Comparison of ENCODE assay signal across 1 cellular context in the genomic region with DNA sequence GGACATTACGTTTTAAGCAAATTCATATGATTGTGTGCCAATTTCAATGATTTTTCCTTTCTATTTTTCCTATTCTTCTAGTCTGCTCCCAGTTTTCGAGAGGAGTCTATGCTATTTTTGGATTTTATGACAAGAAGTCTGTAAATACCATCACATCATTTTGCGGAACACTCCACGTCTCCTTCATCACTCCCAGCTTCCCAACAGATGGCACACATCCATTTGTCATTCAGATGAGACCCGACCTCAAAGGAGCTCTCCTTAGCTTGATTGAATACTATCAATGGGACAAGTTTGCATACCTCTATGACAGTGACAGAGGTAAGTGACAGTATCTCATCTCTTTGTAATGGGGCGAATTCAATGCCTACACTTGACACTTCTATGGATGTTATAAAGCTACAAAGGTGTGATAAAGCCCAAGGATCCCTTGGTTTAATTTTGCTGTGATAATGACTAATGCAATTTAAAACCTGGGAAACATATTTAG.
TF ChIP-seq lines count a peak whose summit lies in the region.

No MANE protein-coding gene starts in this region.

TF ChIP-seq in GM23338, 12 proteins besides CTCF, POLR2A, EP300 and RAD21 (continued from another document):
- no peak for TF ChIP-seq STAT1 (IDR thresholded peaks at IDR 0.05; ENCODE audit: unreplicated experiment)
